9 cellular contexts compared by ENCODE assay signal in the genomic region with DNA sequence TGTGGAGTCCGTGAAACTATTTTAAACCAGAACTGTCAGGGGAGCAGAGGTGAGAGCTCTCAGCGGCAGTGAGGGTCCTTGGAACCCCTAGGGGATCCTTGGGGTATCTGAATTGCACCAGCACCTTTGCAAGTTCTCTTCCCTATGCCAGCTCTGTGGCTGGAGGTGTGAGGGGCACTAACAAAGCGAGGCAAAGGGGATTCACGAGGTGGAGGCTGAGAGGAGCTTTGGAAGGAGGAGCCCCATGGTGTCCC. TPM values are rescaled to one million over a fixed set of nuclear protein-coding genes. Genes with fewer than 3 reads are reported as not detected.
DNase-seq lines count a peak whose midpoint lies in the region; ATAC-seq and TF ChIP-seq lines count a peak whose summit lies in the region.
"Had no signal": no experiment of that assay in that cellular context is flagged by ENCODE, and none has a peak within 500 bp of the region (broad histone marks: within the 10 kb centered on the region; RNA-seq: fewer than 3 reads in every experiment).

No MANE protein-coding gene starts in this region.

- TF ChIP-seq CTCF in activated CD8-positive, alpha-beta T cell treated with anti-CD3 and anti-CD28 coated beads for 36 hours (IDR thresholded peaks at IDR 0.05): no peak

- H3K36me3 ChIP-seq in subcutaneous abdominal adipose tissue (ENCODE audit: control insufficient read depth in 5 of 5, insufficient read depth in 5 of 5, low read length in 5 of 5): peaks cover 0 to 5% (median 0%) of the 10 kb centered on the region in 5 donors

- H3K9ac ChIP-seq in subcutaneous abdominal adipose tissue (ENCODE audit: low read length in 5 of 5): no peak overlapping the region

- no peak for DNase-seq in activated T-cell treated with anti-CD3 and anti-CD28 coated beads, Interleukin-2, amount 50 U/mL, for 24 hours
- DNase-seq in activated T-cell treated with anti-CD3 and anti-CD28 coated beads for 4 hours (no peak), SKM-1 treated with dmso at 0.1 percent for 144 hours (lab: John Stamatoyannopoulos, UW; ENCODE audit: unreplicated experiment) (no peak), NCI-H82 treated with DMSO at 0.1 percent for 48 hours (lab: John Stamatoyannopoulos, UW; ENCODE audit: unreplicated experiment) (no peak)
- DNase-seq in activated CD8-positive, alpha-beta T cell treated with anti-CD3 and anti-CD28 coated beads for 36 hours: no peak
- DNase-seq: NCI-H1436 treated with DMSO at 0.1 percent for 48 hours had no signal

- H3K4me1 ChIP-seq in subcutaneous abdominal adipose tissue (ENCODE audit: control insufficient read depth in 5 of 5, insufficient read depth in 5 of 5, low read length in 5 of 5): peaks cover 17 to 46% (median 33%) of the 10 kb centered on the region in 5 donors

- H3K27ac Mint-ChIP-seq in activated T-cell treated with anti-CD3 and anti-CD28 coated beads, Interleukin-2, amount 50 U/mL, for 24 hours: peak overlapping the region; percentile 83
- peak overlapping the region; percentile 60 for H3K27ac Mint-ChIP-seq in activated CD8-positive, alpha-beta T cell treated with anti-CD3 and anti-CD28 coated beads for 36 hours

- peaks cover 72% of the 10 kb centered on the region for H3K36me3 Mint-ChIP-seq in activated T-cell treated with anti-CD3 and anti-CD28 coated beads, Interleukin-2, amount 50 U/mL, for 24 hours (ENCODE audit: low read depth)
- peaks cover 30% of the 10 kb centered on the region for H3K36me3 Mint-ChIP-seq in activated CD8-positive, alpha-beta T cell treated with anti-CD3 and anti-CD28 coated beads for 36 hours (ENCODE audit: low read depth)

- POLR2A ChIA-PET in activated CD8-positive, alpha-beta T cell treated with anti-CD3 and anti-CD28 coated beads for 36 hours (lab: Charles Lee): interaction anchor here (0.7 to 1.9 kb wide), 5 partner anchors 8 to 49 kb away, joined by 3 to 9 read pairs (median 3); a partner anchor contains a TSS

- no peaks in the 10 kb centered on the region for H3K9me3 Mint-ChIP-seq in activated T-cell treated with anti-CD3 and anti-CD28 coated beads, Interleukin-2, amount 50 U/mL, for 24 hours
- no peaks in the 10 kb centered on the region for H3K9me3 Mint-ChIP-seq in activated CD8-positive, alpha-beta T cell treated with anti-CD3 and anti-CD28 coated beads for 36 hours

- H3K4me3 ChIP-seq in subcutaneous abdominal adipose tissue (ENCODE audit: low read depth in 1 of 5, low read length in 5 of 5): no peak overlapping the region

- no peaks in the 10 kb centered on the region for H3K9me3 ChIP-seq in subcutaneous abdominal adipose tissue (ENCODE audit: control insufficient read depth in 5 of 5, low read length in 5 of 5)

- no peaks in the 10 kb centered on the region for H3K27me3 Mint-ChIP-seq in activated T-cell treated with anti-CD3 and anti-CD28 coated beads, Interleukin-2, amount 50 U/mL, for 24 hours
- H3K27me3 Mint-ChIP-seq in activated CD8-positive, alpha-beta T cell treated with anti-CD3 and anti-CD28 coated beads for 36 hours: no peaks in the 10 kb centered on the region

- no peak for ATAC-seq in activated CD8-positive, alpha-beta T cell treated with anti-CD3 and anti-CD28 coated beads for 36 hours
- ATAC-seq in HG02571 (IDR thresholded peaks at IDR 0.05; ENCODE audit: unreplicated experiment): no peak

- intact Hi-C loops in activated CD8-positive, alpha-beta T cell treated with anti-CD3 and anti-CD28 coated beads for 36 hours (cut with micrococcal nuclease): no loop called here

- CTCF ChIA-PET in activated CD8-positive, alpha-beta T cell treated with anti-CD3 and anti-CD28 coated beads for 36 hours (lab: Charles Lee): interaction anchor here (0.8 to 1.4 kb wide), 5 partner anchors 8 to 49 kb away, joined by 3 to 6 read pairs (median 4); a partner anchor contains a TSS

- H3K27me3 ChIP-seq in layer of hippocampus (ENCODE audit: control insufficient read depth, insufficient read depth, low read length) (no peaks in the 10 kb centered on the region), subcutaneous abdominal adipose tissue (ENCODE audit: control insufficient read depth in 5 of 5, insufficient read depth in 4 of 5, low read length in 5 of 5) (peaks cover 0 to 12% (median 3%) of the 10 kb centered on the region in 5 donors)

- H3K4me3 Mint-ChIP-seq in activated T-cell treated with anti-CD3 and anti-CD28 coated beads, Interleukin-2, amount 50 U/mL, for 24 hours: no peak overlapping the region
- no peak overlapping the region for H3K4me3 Mint-ChIP-seq in activated CD8-positive, alpha-beta T cell treated with anti-CD3 and anti-CD28 coated beads for 36 hours

- peaks cover 38% of the 10 kb centered on the region for H3K4me1 Mint-ChIP-seq in activated T-cell treated with anti-CD3 and anti-CD28 coated beads, Interleukin-2, amount 50 U/mL, for 24 hours (ENCODE audit: low read depth)
- H3K4me1 Mint-ChIP-seq in activated CD8-positive, alpha-beta T cell treated with anti-CD3 and anti-CD28 coated beads for 36 hours (ENCODE audit: low read depth): peaks cover 40% of the 10 kb centered on the region

- H3K27ac ChIP-seq in layer of hippocampus (ENCODE audit: low read depth, low read length): peak overlapping the region; percentile 76
- peak overlapping the region; percentile 53 for H3K27ac ChIP-seq in subcutaneous abdominal adipose tissue (ENCODE audit: low read depth, low read length)

RNA-seq across cellular contexts. Expression of a gene that starts 49.5 kb away (rescaled TPM):
- total RNA-seq in activated CD8-positive, alpha-beta T cell treated with anti-CD3 and anti-CD28 coated beads for 36 hours: 10 to 100 TPM; 27.7 to 28.5 TPM
